In genomic region chrX:30733852-30734660, GRCh38 we compare ENCODE assay signal across 20 cellular contexts.
"Had no signal": no experiment of that assay in that cellular context is flagged by ENCODE, and none has a peak within 500 bp of the region (broad histone marks: within the 10 kb centered on the region; RNA-seq: fewer than 3 reads in every experiment).

No MANE protein-coding gene starts in this region.

- H3K27me3 ChIP-seq: heart left ventricle, neural progenitor cell, ovary, right atrium auricular region, tibial artery, upper lobe of left lung, uterus had no signal

- H3K4me3 Mint-ChIP-seq: natural killer cell treated with Interleukin-12 subunit alpha and Interleukin-12 subunit beta and Interleukin-15 and Interleukin-18, amount 100 ng/mL, for 72 hours; neural progenitor cell had no signal

- H3K27ac ChIP-seq: heart left ventricle, neural progenitor cell, ovary, right atrium auricular region, tibial artery, upper lobe of left lung, uterus had no signal

- H2AFZ ChIP-seq: neural progenitor cell had no signal

- ATAC-seq: esophagus mucosa; heart left ventricle; left colon; left ventricle myocardium superior; natural killer cell treated with Interleukin-12 subunit alpha and Interleukin-12 subunit beta and Interleukin-15 and Interleukin-18, amount 100 ng/mL, for 72 hours had no signal

- H3K9me3 Mint-ChIP-seq: natural killer cell treated with Interleukin-12 subunit alpha and Interleukin-12 subunit beta and Interleukin-15 and Interleukin-18, amount 100 ng/mL, for 72 hours; neural progenitor cell had no signal

- H3K27ac Mint-ChIP-seq: natural killer cell treated with Interleukin-12 subunit alpha and Interleukin-12 subunit beta and Interleukin-15 and Interleukin-18, amount 100 ng/mL, for 72 hours; neural progenitor cell had no signal

- H3K9ac ChIP-seq: neural progenitor cell had no signal

- H3K4me1 ChIP-seq: neural progenitor cell, right atrium auricular region, tibial artery, upper lobe of left lung, uterus had no signal

- H3K36me3 ChIP-seq: heart left ventricle, neural progenitor cell, ovary, right atrium auricular region, tibial artery, upper lobe of left lung, uterus had no signal

- H3K36me3 Mint-ChIP-seq: natural killer cell treated with Interleukin-12 subunit alpha and Interleukin-12 subunit beta and Interleukin-15 and Interleukin-18, amount 100 ng/mL, for 72 hours; neural progenitor cell had no signal

- H3K27me3 Mint-ChIP-seq: natural killer cell treated with Interleukin-12 subunit alpha and Interleukin-12 subunit beta and Interleukin-15 and Interleukin-18, amount 100 ng/mL, for 72 hours had no signal

- H3K4me3 ChIP-seq: heart left ventricle, lung, neural progenitor cell, ovary, right atrium auricular region, tibial artery, upper lobe of left lung, uterus had no signal

- H3K4me2 ChIP-seq: neural progenitor cell had no signal

- H3K9me3 ChIP-seq: heart left ventricle, ovary, right atrium auricular region, tibial artery, upper lobe of left lung, uterus had no signal

- DNase-seq: effector memory CD4-positive, alpha-beta T cell; heart left ventricle; hippocampal formation; left colon; left ventricle myocardium superior; mesenchymal stem cell; midbrain; nucleus accumbens; ovary; small intestine; stimulated activated CD4-positive, alpha-beta T cell treated with anti-CD3 and anti-CD28 coated beads, Interleukin-12 subunit alpha, Interleukin-12 subunit beta, amount 100 ng/mL, for 4 hours; stimulated activated naive CD4-positive, alpha-beta T cell; tibial artery; upper lobe of left lung; uterus had no signal

- H3K4me1 Mint-ChIP-seq: neural progenitor cell had no signal
